Comparison of ENCODE assay signal across 15 cellular contexts in genomic region chr5:178690208-178690607, GRCh38.
"Had no signal": no experiment of that assay in that cellular context is flagged by ENCODE, and none has a peak within 500 bp of the region (broad histone marks: within the 10 kb centered on the region; RNA-seq: fewer than 3 reads in every experiment).

No MANE protein-coding gene starts in this region.

- H3K27me3 ChIP-seq: dorsolateral prefrontal cortex, heart right ventricle, right atrium auricular region, tibial nerve had no signal

- H3K27ac ChIP-seq: dorsolateral prefrontal cortex, heart right ventricle, prostate gland, right atrium auricular region, tibial nerve had no signal

- ATAC-seq: heart right ventricle, left ventricle myocardium superior, mucosa of descending colon had no signal

- H3K9me3 ChIP-seq: mucosa of descending colon, prostate gland had no signal

- FAIRE-seq: colon, urothelium cell line had no signal

- H3K36me3 ChIP-seq: heart right ventricle, prostate gland, right atrium auricular region, tibial nerve had no signal

- H3K4me3 ChIP-seq: dorsolateral prefrontal cortex, heart right ventricle, mucosa of descending colon, prostate gland, right atrium auricular region, tibial nerve had no signal

- H3K4me1 ChIP-seq: heart right ventricle, prostate gland, right atrium auricular region, tibial nerve had no signal

- DNase-seq: activated CD4-positive, alpha-beta memory T cell treated with anti-CD3 and anti-CD28 coated beads for 36 hours; activated T-cell treated with anti-CD3 and anti-CD28 coated beads for 4 hours; caudate nucleus; dorsolateral prefrontal cortex; foreskin melanocyte; heart right ventricle; kidney glomerular epithelial cell; left ventricle myocardium superior; mucosa of descending colon; naive B cell had no signal
